ENCODE assay signal across 7 cellular contexts in the genomic region with DNA sequence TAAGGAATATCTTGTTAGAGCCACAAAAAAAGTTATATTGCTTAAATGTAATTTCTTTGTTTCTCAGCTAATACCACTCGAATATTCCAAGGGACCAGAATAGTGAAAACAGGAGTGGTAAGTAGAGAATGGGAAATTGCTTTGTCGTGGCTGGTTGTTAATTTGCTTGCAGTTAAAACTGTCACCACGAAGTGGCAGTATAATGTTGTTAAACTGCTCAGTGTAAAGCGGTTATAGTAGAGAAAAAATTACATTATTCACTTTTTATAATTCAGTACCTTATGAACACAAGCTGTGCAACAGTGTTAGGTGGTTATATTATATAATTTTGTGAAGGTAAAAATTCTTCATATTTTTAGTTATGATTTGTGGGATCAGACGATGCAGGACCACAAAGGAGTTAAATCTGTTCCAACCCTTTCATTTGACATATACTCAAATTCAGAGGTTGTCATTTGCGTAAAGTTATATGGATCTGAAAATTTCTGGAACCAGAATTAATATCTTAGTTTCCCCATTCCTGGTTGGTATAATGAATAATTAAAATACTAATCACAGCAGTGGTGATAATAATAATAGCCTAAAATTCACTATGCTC.
A peak's percentile ranks its signal among the peaks of the same experiment; 100 is the strongest.
DNase-seq lines count a peak whose midpoint lies in the region; ATAC-seq and TF ChIP-seq lines count a peak whose summit lies in the region.

No MANE protein-coding gene starts in this region.

- H3K9me3 ChIP-seq in right atrium auricular region (no peaks in the 10 kb centered on the region), upper lobe of left lung (no peaks in the 10 kb centered on the region)

- H3K36me3 ChIP-seq in right atrium auricular region (peaks cover 16% of the 10 kb centered on the region), upper lobe of left lung (peaks cover 0 to 33% (median 15%) of the 10 kb centered on the region in 4 donors)

- H3K27me3 ChIP-seq in right atrium auricular region (no peaks in the 10 kb centered on the region), upper lobe of left lung (no peaks in the 10 kb centered on the region)

- 45 to 52% methylated on average over 6 of the region's 6 CpGs for WGBS in upper lobe of left lung, 2 donors

- H3K27ac ChIP-seq in VCaP (no peak overlapping the region), right atrium auricular region (no peak overlapping the region), upper lobe of left lung (no peak overlapping the region)

- no peak overlapping the region for H3K4me3 Mint-ChIP-seq in activated T-helper 1 cell treated with anti-CD3 and anti-CD28 coated beads, Interleukin-12 subunit alpha, Interleukin-12 subunit beta, Interleukin-2, Interleukin-4 antibody, amounts not matched to agents 30 ng/mL and 10 ng/mL and 1 ng/mL, durations not matched to agents 14 hours and 24 hours and 36 hours
- H3K4me3 Mint-ChIP-seq in activated CD4-positive, alpha-beta memory T cell treated with anti-CD3 and anti-CD28 coated beads, Interleukin-2, amount 10 ng/mL, durations not matched to agents 7 days and 5 days, result no peak overlapping the region

- TF ChIP-seq CTCF in GM10248 (IDR thresholded peaks at IDR 0.05; ENCODE audit: control extremely low read depth, extremely low read depth, low read depth, missing control alignments), result peak; percentile 52
- peak; percentile 86 for TF ChIP-seq CTCF in VCaP (conservative IDR thresholded peaks at IDR 0.05)
- TF ChIP-seq CTCF in right atrium auricular region (IDR thresholded peaks at IDR 0.05), result peak; percentile 30 to 66
- TF ChIP-seq CTCF in upper lobe of left lung (IDR thresholded peaks at IDR 0.05), result peak in 5 of 6 experiments; percentile 15 to 46 (median 38)

- H3K27me3 Mint-ChIP-seq in activated T-helper 1 cell treated with anti-CD3 and anti-CD28 coated beads, Interleukin-12 subunit alpha, Interleukin-12 subunit beta, Interleukin-2, Interleukin-4 antibody, amounts not matched to agents 30 ng/mL and 10 ng/mL and 1 ng/mL, durations not matched to agents 14 hours and 24 hours and 36 hours (ENCODE audit: insufficient read depth), result no peaks in the 10 kb centered on the region
- no peaks in the 10 kb centered on the region for H3K27me3 Mint-ChIP-seq in activated CD4-positive, alpha-beta memory T cell treated with anti-CD3 and anti-CD28 coated beads, Interleukin-2, amount 10 ng/mL, durations not matched to agents 7 days and 5 days

- H3K4me1 ChIP-seq in right atrium auricular region (no peaks in the 10 kb centered on the region), upper lobe of left lung (no peaks in the 10 kb centered on the region)

- no peak overlapping the region for H3K27ac Mint-ChIP-seq in activated T-helper 1 cell treated with anti-CD3 and anti-CD28 coated beads, Interleukin-12 subunit alpha, Interleukin-12 subunit beta, Interleukin-2, Interleukin-4 antibody, amounts not matched to agents 30 ng/mL and 10 ng/mL and 1 ng/mL, durations not matched to agents 14 hours and 24 hours and 36 hours
- H3K27ac Mint-ChIP-seq in activated CD4-positive, alpha-beta memory T cell treated with anti-CD3 and anti-CD28 coated beads, Interleukin-2, amount 10 ng/mL, durations not matched to agents 7 days and 5 days, result no peak overlapping the region

- POLR2A ChIA-PET in GM10248 (lab: Yijun Ruan, JAX), result no interaction called here
- POLR2A ChIA-PET in activated CD4-positive, alpha-beta memory T cell treated with anti-CD3 and anti-CD28 coated beads, Interleukin-2, amount 10 ng/mL, durations not matched to agents 7 days and 5 days (lab: Charles Lee), result no interaction called here

- no peaks in the 10 kb centered on the region for H3K4me1 Mint-ChIP-seq in activated T-helper 1 cell treated with anti-CD3 and anti-CD28 coated beads, Interleukin-12 subunit alpha, Interleukin-12 subunit beta, Interleukin-2, Interleukin-4 antibody, amounts not matched to agents 30 ng/mL and 10 ng/mL and 1 ng/mL, durations not matched to agents 14 hours and 24 hours and 36 hours (ENCODE audit: low read depth)
- H3K4me1 Mint-ChIP-seq in activated CD4-positive, alpha-beta memory T cell treated with anti-CD3 and anti-CD28 coated beads, Interleukin-2, amount 10 ng/mL, durations not matched to agents 7 days and 5 days, result no peaks in the 10 kb centered on the region

- CTCF ChIA-PET in GM10248 (lab: Yijun Ruan, JAX), result interaction anchor here (0.6 to 2.8 kb wide), 13 partner anchors 12 to 373 kb away, joined by 3 to 12 read pairs (median 3); no protein-coding TSS in a partner anchor
- CTCF ChIA-PET in activated CD4-positive, alpha-beta memory T cell treated with anti-CD3 and anti-CD28 coated beads, Interleukin-2, amount 10 ng/mL, durations not matched to agents 7 days and 5 days (lab: Charles Lee), result interaction anchor here (1.1 to 4.3 kb wide), 3 partner anchors 13 to 358 kb away, joined by 3 to 22 read pairs (median 4); no protein-coding TSS in a partner anchor

- ATAC-seq in upper lobe of left lung (ENCODE audit: low FRiP score in 2 of 2), result peak in 1 of 2 donors; percentile 16

- DNase-seq in GM10248 (ENCODE audit: extremely low spot score) (peak; percentile 40), LHCN-M2 (ENCODE audit: low read depth) (peak; percentile 36), right atrium auricular region (ENCODE audit: low spot score) (no peak), upper lobe of left lung (no peak)
- DNase-seq in activated T-helper 1 cell treated with anti-CD3 and anti-CD28 coated beads, Interleukin-12 subunit alpha, Interleukin-12 subunit beta, Interleukin-2, Interleukin-4 antibody, amounts not matched to agents 30 ng/mL and 10 ng/mL and 1 ng/mL, durations not matched to agents 14 hours and 24 hours and 36 hours (ENCODE audit: low spot score), result no peak
- DNase-seq in activated CD4-positive, alpha-beta memory T cell treated with anti-CD3 and anti-CD28 coated beads, Interleukin-2, amount 10 ng/mL, durations not matched to agents 7 days and 5 days, result no peak

- intact Hi-C loops in activated T-helper 1 cell treated with anti-CD3 and anti-CD28 coated beads, Interleukin-12 subunit alpha, Interleukin-12 subunit beta, Interleukin-2, Interleukin-4 antibody, amounts not matched to agents 30 ng/mL and 10 ng/mL and 1 ng/mL, durations not matched to agents 14 hours and 24 hours and 36 hours (cut with micrococcal nuclease), result no loop called here

- H3K9me3 Mint-ChIP-seq in activated T-helper 1 cell treated with anti-CD3 and anti-CD28 coated beads, Interleukin-12 subunit alpha, Interleukin-12 subunit beta, Interleukin-2, Interleukin-4 antibody, amounts not matched to agents 30 ng/mL and 10 ng/mL and 1 ng/mL, durations not matched to agents 14 hours and 24 hours and 36 hours, result no peaks in the 10 kb centered on the region
- no peaks in the 10 kb centered on the region for H3K9me3 Mint-ChIP-seq in activated CD4-positive, alpha-beta memory T cell treated with anti-CD3 and anti-CD28 coated beads, Interleukin-2, amount 10 ng/mL, durations not matched to agents 7 days and 5 days

- TF ChIP-seq POLR2A in upper lobe of left lung (IDR thresholded peaks at IDR 0.05), result no peak

- no peak for TF ChIP-seq EP300 in upper lobe of left lung (IDR thresholded peaks at IDR 0.05)

- no peaks in the 10 kb centered on the region for H3K36me3 Mint-ChIP-seq in activated T-helper 1 cell treated with anti-CD3 and anti-CD28 coated beads, Interleukin-12 subunit alpha, Interleukin-12 subunit beta, Interleukin-2, Interleukin-4 antibody, amounts not matched to agents 30 ng/mL and 10 ng/mL and 1 ng/mL, durations not matched to agents 14 hours and 24 hours and 36 hours (ENCODE audit: low read depth)
- no peaks in the 10 kb centered on the region for H3K36me3 Mint-ChIP-seq in activated CD4-positive, alpha-beta memory T cell treated with anti-CD3 and anti-CD28 coated beads, Interleukin-2, amount 10 ng/mL, durations not matched to agents 7 days and 5 days (ENCODE audit: low read depth)

- no peak overlapping the region for H3K4me3 ChIP-seq in right atrium auricular region
- no peak overlapping the region for H3K4me3 ChIP-seq in upper lobe of left lung

Comparison
In these comparisons a context has a peak if more than half of its experiments do, and no peak if none do; other contexts are left out.
1. DNase-seq: peak in GM10248 (single experiment) and LHCN-M2 (single experiment); none in right atrium auricular region (single experiment), upper lobe of left lung (0 of 2), activated T-helper 1 cell treated with anti-CD3 and anti-CD28 coated beads, Interleukin-12 subunit alpha, Interleukin-12 subunit beta, Interleukin-2, Interleukin-4 antibody, amounts not matched to agents 30 ng/mL and 10 ng/mL and 1 ng/mL, durations not matched to agents 14 hours and 24 hours and 36 hours (single experiment) and activated CD4-positive, alpha-beta memory T cell treated with anti-CD3 and anti-CD28 coated beads, Interleukin-2, amount 10 ng/mL, durations not matched to agents 7 days and 5 days (single experiment).
2. Peak in every context shown above with its lines, with median percentiles within 50 percentile points of each other: CTCF ChIP-seq.